ENCODE assay signal across 22 cellular contexts in genomic region chr4:127126718-127127117, GRCh38.
"Had no signal": no experiment of that assay in that cellular context is flagged by ENCODE, and none has a peak within 500 bp of the region (broad histone marks: within the 10 kb centered on the region; RNA-seq: fewer than 3 reads in every experiment).

No MANE protein-coding gene starts in this region.

- H3K9me3 ChIP-seq: esophagus muscularis mucosa, gastrocnemius medialis, heart left ventricle had no signal

- H3K27ac ChIP-seq: coronary artery, dorsolateral prefrontal cortex, esophagus muscularis mucosa, gastrocnemius medialis, heart left ventricle, hepatocyte, left lung had no signal

- H2AFZ ChIP-seq: hepatocyte had no signal

- ATAC-seq: gastrocnemius medialis, heart left ventricle, left cardiac atrium, left lung, left ventricle myocardium superior, mucosa of descending colon had no signal

- H3K79me2 ChIP-seq: hepatocyte had no signal

- FAIRE-seq: colon, endothelial cell of umbilical vein, islet of Langerhans, keratinocyte had no signal

- H3K36me3 ChIP-seq: esophagus muscularis mucosa, gastrocnemius medialis, heart left ventricle, left lung had no signal

- H3K4me3 ChIP-seq: coronary artery, dorsolateral prefrontal cortex, esophagus muscularis mucosa, gastrocnemius medialis, heart left ventricle, hepatocyte, left lung, lung, mucosa of descending colon had no signal

- DNase-seq: dermis blood vessel endothelial cell; dorsolateral prefrontal cortex; effector CD4-positive, alpha-beta T cell; effector memory CD4-positive, alpha-beta T cell; foreskin fibroblast; foreskin melanocyte; gastrocnemius medialis; heart left ventricle; left cardiac atrium; left lung; left ventricle myocardium superior; mammary epithelial cell; mucosa of descending colon; naive B cell had no signal

- H3K4me2 ChIP-seq: hepatocyte had no signal

- H3K27me3 ChIP-seq: dorsolateral prefrontal cortex, esophagus muscularis mucosa, gastrocnemius medialis, heart left ventricle, hepatocyte, left lung had no signal

- H3K4me1 ChIP-seq: esophagus muscularis mucosa, gastrocnemius medialis, heart left ventricle, left lung had no signal
